6 cellular contexts compared by ENCODE assay signal in the genomic region with DNA sequence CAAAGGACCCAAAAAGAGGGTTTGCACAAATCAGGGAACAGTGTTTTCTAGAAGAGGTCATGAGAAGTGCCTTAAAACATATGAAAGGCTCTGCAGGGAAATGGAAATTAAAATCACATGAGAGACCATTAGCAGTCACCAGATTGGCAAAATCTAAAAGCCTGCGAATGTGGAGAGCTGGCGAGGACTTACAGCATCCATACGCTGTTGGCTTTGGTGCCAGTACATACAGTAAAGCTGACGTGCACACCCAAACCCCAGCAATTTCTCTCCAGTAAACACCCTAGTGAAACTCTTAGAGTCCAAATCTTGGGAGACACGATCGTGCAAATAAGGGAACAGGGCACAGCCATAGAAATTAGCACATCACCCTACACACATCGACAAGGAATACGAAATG. TPM values are rescaled to one million over a fixed set of nuclear protein-coding genes. Genes with fewer than 3 reads are reported as not detected.
"Had no signal": no experiment of that assay in that cellular context is flagged by ENCODE, and none has a peak within 500 bp of the region (broad histone marks: within the 10 kb centered on the region; RNA-seq: fewer than 3 reads in every experiment).

No MANE protein-coding gene starts in this region.

- DNase-seq: H9, HCEC 1CT had no signal

- H3K4me3 ChIP-seq: GM23338 had no signal

- ATAC-seq: GM23338, HepG2 had no signal

- H3K27ac ChIP-seq: HL-60 had no signal

RNA-seq across cellular contexts. Expression of a gene that starts 25.4 kb away (rescaled TPM):
- polyA plus RNA-seq: IgD-negative memory B cell had no signal
